18 cellular contexts compared by ENCODE assay signal in the genomic region with DNA sequence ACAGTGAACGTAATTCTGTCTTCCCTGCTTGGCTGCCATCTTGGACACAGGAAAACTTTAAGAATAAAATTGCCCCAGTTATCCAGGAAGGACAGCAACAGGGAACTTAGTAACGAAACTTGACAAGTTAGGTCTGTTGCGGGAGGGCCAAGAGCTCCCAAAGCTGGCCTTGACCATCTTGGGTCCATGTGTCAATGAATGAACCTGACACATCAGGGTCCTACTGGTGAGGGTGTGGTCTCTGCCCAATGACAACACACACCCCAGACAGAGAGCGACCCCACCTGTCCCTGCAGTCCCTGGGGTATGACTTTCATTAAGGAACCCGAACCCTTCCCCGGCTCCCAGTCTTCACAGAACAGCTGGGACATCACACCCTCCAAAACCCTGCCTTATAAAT.
A peak's percentile ranks its signal among the peaks of the same experiment; 100 is the strongest.
DNase-seq lines count a peak whose midpoint lies in the region; ATAC-seq, FAIRE-seq and TF ChIP-seq lines count a peak whose summit lies in the region.
"Had no signal": no experiment of that assay in that cellular context is flagged by ENCODE, and none has a peak within 500 bp of the region (broad histone marks: within the 10 kb centered on the region; RNA-seq: fewer than 3 reads in every experiment).

No MANE protein-coding gene starts in this region.

- H3K4ac ChIP-seq in mesendoderm (ENCODE audit: low read depth, low read length), result no peak overlapping the region

- H3K27ac ChIP-seq in gastroesophageal sphincter (peak overlapping the region; percentile 14 to 78 (median 56)), sigmoid colon (peak overlapping the region; percentile 44 to 95 (median 70)), mesendoderm (ENCODE audit: low read depth, low read length) (no peak overlapping the region)
- H3K27ac ChIP-seq: C4-2B, GM23248 had no signal

- H3K18ac ChIP-seq in mesendoderm (ENCODE audit: low read length), result no peak overlapping the region

- TF ChIP-seq CTCF in bronchial epithelial cell (IDR thresholded peaks at IDR 0.05; ENCODE audit: insufficient read depth, low read length, severe bottlenecking) (no peak), gastroesophageal sphincter (IDR thresholded peaks at IDR 0.05) (no peak), sigmoid colon (IDR thresholded peaks at IDR 0.05) (no peak)

- ATAC-seq in gastroesophageal sphincter, result no peak
- no peak for ATAC-seq in stimulated activated naive CD8-positive, alpha-beta T cell treated with anti-CD3 and anti-CD28 coated beads, Interleukin-15, Interleukin-2, amounts not matched to agents 100 U/mL and 50 U/mL, for 24 hours
- ATAC-seq: CD8-positive, alpha-beta T cell had no signal

- TF ChIP-seq POLR2A in gastroesophageal sphincter (IDR thresholded peaks at IDR 0.05) (no peak), sigmoid colon (IDR thresholded peaks at IDR 0.05) (no peak)

- H3K23ac ChIP-seq in mesendoderm (ENCODE audit: low read length), result no peak overlapping the region

- no peaks in the 10 kb centered on the region for H3K9me3 ChIP-seq in gastroesophageal sphincter
- H3K9me3 ChIP-seq in sigmoid colon, result no peaks in the 10 kb centered on the region
- H3K9me3 ChIP-seq: Caco-2 had no signal

- H3K4me1 ChIP-seq in gastroesophageal sphincter (peaks cover 0 to 72% (median 0%) of the 10 kb centered on the region in 3 donors), sigmoid colon (peaks cover 0 to 31% (median 21%) of the 10 kb centered on the region in 4 donors), mesendoderm (ENCODE audit: control insufficient read depth, low read depth, low read length) (no peaks in the 10 kb centered on the region)
- H3K4me1 ChIP-seq: Caco-2 had no signal

- TF ChIP-seq EP300 in gastroesophageal sphincter (IDR thresholded peaks at IDR 0.05), result no peak
- no peak for TF ChIP-seq EP300 in sigmoid colon (IDR thresholded peaks at IDR 0.05)

- H3K27me3 ChIP-seq in bronchial epithelial cell (ENCODE audit: control insufficient read depth, insufficient read depth, low read length), result no peaks in the 10 kb centered on the region
- H3K27me3 ChIP-seq in gastroesophageal sphincter, result no peaks in the 10 kb centered on the region
- H3K27me3 ChIP-seq in sigmoid colon, result no peaks in the 10 kb centered on the region
- no peaks in the 10 kb centered on the region for H3K27me3 ChIP-seq in mesendoderm (ENCODE audit: insufficient read depth, low read length, poor library complexity)

- H2BK120ac ChIP-seq in mesendoderm (ENCODE audit: low read depth, low read length), result no peak overlapping the region

- H4K5ac ChIP-seq in mesendoderm (ENCODE audit: low read length), result no peak overlapping the region

- no peak overlapping the region for H2AK5ac ChIP-seq in mesendoderm (ENCODE audit: low read length)

- intact Hi-C loops in sigmoid colon (cut with DNase I), result no loop called here

- peak; percentile 72 for FAIRE-seq in bronchial epithelial cell (lab: Jason Lieb, UNC)
- FAIRE-seq: G401.6, GM12892, H1 had no signal

- no peak overlapping the region for H2BK15ac ChIP-seq in mesendoderm (replicated peaks; ENCODE audit: low read depth)

- H3K4me3 ChIP-seq in bronchial epithelial cell (ENCODE audit: low read depth, low read length) (no peak overlapping the region), gastroesophageal sphincter (no peak overlapping the region), sigmoid colon (no peak overlapping the region), mesendoderm (ENCODE audit: low read length) (no peak overlapping the region)
- H3K4me3 ChIP-seq: GM23248 had no signal

- DNase-seq in bronchial epithelial cell (ENCODE audit: low read depth) (no peak), sigmoid colon (no peak), mesendoderm (no peak)
- no peak for DNase-seq in stimulated activated naive CD8-positive, alpha-beta T cell treated with anti-CD3 and anti-CD28 coated beads, Interleukin-15, Interleukin-2, amounts not matched to agents 100 U/mL and 50 U/mL, for 24 hours
- no peak for DNase-seq in activated CD4-positive, alpha-beta T cell treated with anti-CD3 and anti-CD28 coated beads for 48 hours
- DNase-seq: Caco-2; CD4-positive, CD25-positive, alpha-beta regulatory T cell; CD8-positive, alpha-beta T cell; DMS153; DND-41; GM23248; H7; HCEC 1CT had no signal

- no peak overlapping the region for H3K4me2 ChIP-seq in mesendoderm (ENCODE audit: low read length)

- no peaks in the 10 kb centered on the region for H3K79me2 ChIP-seq in mesendoderm (ENCODE audit: control insufficient read depth, insufficient read depth, low read length)

- no peak overlapping the region for H3K56ac ChIP-seq in mesendoderm (ENCODE audit: low read length)

- H3K36me3 ChIP-seq in bronchial epithelial cell (ENCODE audit: control insufficient read depth, insufficient read depth, low read length) (no peaks in the 10 kb centered on the region), gastroesophageal sphincter (peaks cover 2 to 100% of the 10 kb centered on the region in 2 donors), sigmoid colon (peaks cover 82 to 100% (median 90%) of the 10 kb centered on the region in 4 donors), mesendoderm (ENCODE audit: control insufficient read depth, insufficient read depth, low read length) (no peaks in the 10 kb centered on the region)

- no peaks in the 10 kb centered on the region for H3K79me1 ChIP-seq in mesendoderm (ENCODE audit: low read length)

- H3K9ac ChIP-seq in mesendoderm (ENCODE audit: low read length), result no peak overlapping the region
- H3K9ac ChIP-seq: GM23248 had no signal

- 92 to 100% methylated on average over 2 to 3 of the region's 6 CpGs for WGBS in gastroesophageal sphincter (ENCODE audit: low coverage in 1 of 2), 2 donors
- 95 to 98% methylated on average over 6 of the region's 6 CpGs for WGBS in sigmoid colon, 2 donors
- WGBS in mesendoderm (ENCODE audit: extremely low coverage, insufficient coverage, low lambda C conversion rate), result no CpG with 5 or more reads among the region's 6 CpGs

- H2BK5ac ChIP-seq in mesendoderm (ENCODE audit: low read length), result no peak overlapping the region

- H4K8ac ChIP-seq in mesendoderm (ENCODE audit: low read depth, low read length), result no peak overlapping the region
